ENCODE assay signal across 12 cellular contexts in genomic region chr9:109317979-109318671, GRCh38. TPM values are rescaled to one million over a fixed set of nuclear protein-coding genes. Genes with fewer than 3 reads are reported as not detected.
A peak's percentile ranks its signal among the peaks of the same experiment; 100 is the strongest.
DNase-seq lines count a peak whose midpoint lies in the region; ATAC-seq and TF ChIP-seq lines count a peak whose summit lies in the region.
"Had no signal": no experiment of that assay in that cellular context is flagged by ENCODE, and none has a peak within 500 bp of the region (broad histone marks: within the 10 kb centered on the region; RNA-seq: fewer than 3 reads in every experiment).

No MANE protein-coding gene starts in this region.

- peak in 2 of 3 donors; percentile 41 to 42 for TF ChIP-seq POLR2A in body of pancreas (IDR thresholded peaks at IDR 0.05)

- no peaks in the 10 kb centered on the region for H3K36me3 Mint-ChIP-seq in CD8-positive, alpha-beta T cell
- H3K36me3 Mint-ChIP-seq in IgD-negative memory B cell, result peaks cover 3% of the 10 kb centered on the region
- H3K36me3 Mint-ChIP-seq in mesothelial cell of epicardium, result no peaks in the 10 kb centered on the region

- peaks cover 7% of the 10 kb centered on the region for H3K4me1 ChIP-seq in CD8-positive, alpha-beta T cell (ENCODE audit: insufficient read depth, low read length)
- H3K4me1 ChIP-seq in body of pancreas (peaks cover 59% of the 10 kb centered on the region), tibial artery (peaks cover 0 to 17% (median 13%) of the 10 kb centered on the region in 4 donors)

- H3K27me3 Mint-ChIP-seq in CD8-positive, alpha-beta T cell (ENCODE audit: low read depth), result peaks cover 60% of the 10 kb centered on the region
- H3K27me3 Mint-ChIP-seq in IgD-negative memory B cell, result peaks cover 55% of the 10 kb centered on the region
- peaks cover 38% of the 10 kb centered on the region for H3K27me3 Mint-ChIP-seq in mesothelial cell of epicardium (ENCODE audit: low read depth)

- H3K4me3 ChIP-seq in CD8-positive, alpha-beta T cell (ENCODE audit: low read depth, low read length), result no peak overlapping the region
- peak overlapping the region; percentile 64 to 79 for H3K4me3 ChIP-seq in body of pancreas
- no peak overlapping the region for H3K4me3 ChIP-seq in tibial artery

- WGBS in body of pancreas, 2 donors, result 18 to 24% methylated on average over 13 of the region's 13 CpGs

- no peaks in the 10 kb centered on the region for H3K36me3 ChIP-seq in CD8-positive, alpha-beta T cell (ENCODE audit: insufficient read depth, low read length)
- H3K36me3 ChIP-seq in body of pancreas (replicated peaks in 1 of 2; ENCODE audit: insufficient read depth in 1 of 2, low read depth in 2 of 2), result no peaks in the 10 kb centered on the region
- no peaks in the 10 kb centered on the region for H3K36me3 ChIP-seq in tibial artery
- H3K36me3 ChIP-seq: brain microvascular endothelial cell, vagina had no signal

- POLR2A ChIA-PET in CD8-positive, alpha-beta T cell (lab: Charles Lee), result no interaction called here

- H3K27ac ChIP-seq in CD8-positive, alpha-beta T cell (ENCODE audit: low read depth, low read length), result no peak overlapping the region
- H3K27ac ChIP-seq in body of pancreas, result peak overlapping the region; percentile 92 to 100 (median 94)
- H3K27ac ChIP-seq in tibial artery, result no peak overlapping the region
- H3K27ac ChIP-seq: brain microvascular endothelial cell, vagina had no signal

- H3K4me3 Mint-ChIP-seq in CD8-positive, alpha-beta T cell, result peak overlapping the region; percentile 43
- peak overlapping the region; percentile 13 to 72 (median 51) for H3K4me3 Mint-ChIP-seq in IgD-negative memory B cell
- peak overlapping the region; percentile 56 for H3K4me3 Mint-ChIP-seq in mesothelial cell of epicardium

- no peaks in the 10 kb centered on the region for H3K27me3 ChIP-seq in CD8-positive, alpha-beta T cell (ENCODE audit: insufficient read depth, low read length)
- no peaks in the 10 kb centered on the region for H3K27me3 ChIP-seq in body of pancreas
- peaks cover 0 to 51% of the 10 kb centered on the region in 2 donors for H3K27me3 ChIP-seq in tibial artery
- H3K27me3 ChIP-seq: vagina had no signal

- CTCF ChIA-PET in CD8-positive, alpha-beta T cell (lab: Charles Lee), result interaction anchor here (1.9 kb wide), 1 partner anchor 11 kb away, joined by 6 read pairs; no protein-coding TSS in a partner anchor

- no peaks in the 10 kb centered on the region for H3K9me3 Mint-ChIP-seq in CD8-positive, alpha-beta T cell
- H3K9me3 Mint-ChIP-seq in IgD-negative memory B cell (no peaks in the 10 kb centered on the region), mesothelial cell of epicardium (no peaks in the 10 kb centered on the region)

- DNase-seq in CD8-positive, alpha-beta T cell, result no peak
- DNase-seq in body of pancreas (peak in 3 of 4 donors; percentile 41 to 48 (median 41)), mesothelial cell of epicardium (ENCODE audit: low spot score in 2 of 2, unreplicated experiment in 2 of 2) (no peak), NCI-H1048 (lab: John Stamatoyannopoulos, UW) (no peak), iPS-NIHi11 (ENCODE audit: low spot score) (no peak), tibial artery (no peak)
- DNase-seq: brain microvascular endothelial cell, NCI-H446, T-helper 1 cell had no signal

- no peak for ATAC-seq in CD8-positive, alpha-beta T cell
- no peak for ATAC-seq in body of pancreas
- no peak for ATAC-seq in HG02759 (IDR thresholded peaks at IDR 0.05; ENCODE audit: unreplicated experiment)

- H3K4me1 Mint-ChIP-seq in CD8-positive, alpha-beta T cell (ENCODE audit: low read depth), result peaks cover 16% of the 10 kb centered on the region
- H3K4me1 Mint-ChIP-seq in IgD-negative memory B cell (peaks cover 0 to 9% (median 4%) of the 10 kb centered on the region in 3 donors), mesothelial cell of epicardium (peaks cover 26% of the 10 kb centered on the region)

- H3K27ac Mint-ChIP-seq in CD8-positive, alpha-beta T cell, result no peak overlapping the region
- H3K27ac Mint-ChIP-seq in IgD-negative memory B cell (peak overlapping the region in 2 of 3 donors; percentile 20 to 31), mesothelial cell of epicardium (no peak overlapping the region)

- no peaks in the 10 kb centered on the region for H3K9me3 ChIP-seq in CD8-positive, alpha-beta T cell (ENCODE audit: low read length)
- H3K9me3 ChIP-seq in body of pancreas (no peaks in the 10 kb centered on the region), tibial artery (no peaks in the 10 kb centered on the region)
- H3K9me3 ChIP-seq: vagina had no signal

- TF ChIP-seq CTCF in CD8-positive, alpha-beta T cell (IDR thresholded peaks at IDR 0.05), result no peak
- TF ChIP-seq CTCF in body of pancreas (IDR thresholded peaks at IDR 0.05), result no peak
- TF ChIP-seq CTCF in mesothelial cell of epicardium (IDR thresholded peaks at IDR 0.05; ENCODE audit: unreplicated experiment), result no peak
- TF ChIP-seq CTCF in tibial artery (IDR thresholded peaks at IDR 0.05), result no peak

- intact Hi-C loops in CD8-positive, alpha-beta T cell (cut with DNase I, micrococcal nuclease), result no loop called here
- intact Hi-C loops in body of pancreas (cut with DNase I) (no loop called here), tibial artery (cut with DNase I; ENCODE audit: low total_unique reads) (no loop called here)

RNA-seq across cellular contexts. Expression of gene EPB41L4B, which starts 2.7 kb away (rescaled TPM):
- total RNA-seq in CD8-positive, alpha-beta T cell, result not detected
- polyA plus RNA-seq in IgD-negative memory B cell, result not detected
- total RNA-seq in body of pancreas (100 to 1,000 TPM in 1 of 2 donors, 10 to 100 TPM in 1; 41.9 to 122 TPM), mesothelial cell of epicardium (5.2 to 5.5 TPM (median 5.3 TPM) in 3 replicates)

Comparison
In these comparisons a context has a peak if more than half of its experiments do, and no peak if none do; other contexts are left out.
1. DNase-seq: peak in body of pancreas (3 of 4); none in CD8-positive, alpha-beta T cell (0 of 7), mesothelial cell of epicardium (0 of 2), NCI-H1048 (single experiment), iPS-NIHi11 (single experiment) and tibial artery (0 of 2).
2. H3K27ac ChIP-seq: peak in body of pancreas (4 of 4); none in CD8-positive, alpha-beta T cell (single experiment) and tibial artery (0 of 2).
3. H3K4me3 ChIP-seq: peak in body of pancreas (2 of 2); none in CD8-positive, alpha-beta T cell (single experiment) and tibial artery (0 of 2).
4. H3K27ac Mint-ChIP-seq: peak in IgD-negative memory B cell (2 of 3); none in CD8-positive, alpha-beta T cell (single experiment) and mesothelial cell of epicardium (single experiment).
5. Peak in every context shown above with its lines, with median percentiles within 50 percentile points of each other: H3K4me3 Mint-ChIP-seq.